ENCODE assay signal across 1 cellular context in the genomic region with DNA sequence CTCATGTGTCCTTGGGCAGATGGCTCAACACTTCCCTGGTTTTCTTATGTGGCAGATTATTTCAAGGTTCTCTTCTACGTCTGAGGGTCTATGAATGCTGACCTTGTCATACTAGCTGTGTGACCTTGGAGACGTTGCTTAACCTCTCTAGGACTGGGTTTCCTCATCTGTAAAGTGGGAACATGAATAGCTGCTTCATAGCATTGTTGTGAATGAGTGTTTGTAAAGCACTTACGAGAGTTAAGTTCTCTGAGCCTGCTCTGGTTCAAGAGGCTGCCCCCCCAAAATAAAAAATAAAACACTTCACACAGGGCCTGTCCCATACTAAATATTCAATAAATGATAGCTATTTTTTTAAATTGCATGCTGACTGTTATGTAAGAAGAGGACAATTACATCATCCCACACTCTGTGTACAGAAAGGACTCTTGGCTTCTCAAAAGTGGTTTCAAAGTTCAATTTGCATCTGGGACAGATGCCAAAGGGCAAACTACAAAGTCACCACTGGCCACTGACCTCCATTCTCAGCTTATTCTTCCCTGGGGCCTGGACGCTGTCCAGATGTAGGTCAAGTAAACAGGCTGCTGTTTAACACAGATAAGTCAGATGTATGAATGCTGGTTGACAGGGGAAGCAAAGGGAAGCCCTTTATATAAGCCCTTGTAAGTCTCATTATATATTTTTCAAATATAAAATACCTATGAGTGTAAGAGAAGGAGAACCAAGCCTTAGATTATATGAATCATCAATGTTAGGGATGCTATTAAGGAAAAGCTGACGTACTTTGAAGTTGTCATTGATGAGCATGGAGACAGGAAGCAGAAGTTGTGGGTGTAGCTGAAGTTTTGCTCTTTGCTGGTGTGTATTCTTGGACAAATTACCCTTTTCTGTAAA.
A peak's percentile ranks its signal among the peaks of the same experiment; 100 is the strongest.
TF ChIP-seq lines count a peak whose summit lies in the region.

No MANE protein-coding gene starts in this region.

TF ChIP-seq in K562, 482 proteins besides CTCF, POLR2A, EP300 and RAD21 (continued from another document):
- TF ChIP-seq, protein P1, sequence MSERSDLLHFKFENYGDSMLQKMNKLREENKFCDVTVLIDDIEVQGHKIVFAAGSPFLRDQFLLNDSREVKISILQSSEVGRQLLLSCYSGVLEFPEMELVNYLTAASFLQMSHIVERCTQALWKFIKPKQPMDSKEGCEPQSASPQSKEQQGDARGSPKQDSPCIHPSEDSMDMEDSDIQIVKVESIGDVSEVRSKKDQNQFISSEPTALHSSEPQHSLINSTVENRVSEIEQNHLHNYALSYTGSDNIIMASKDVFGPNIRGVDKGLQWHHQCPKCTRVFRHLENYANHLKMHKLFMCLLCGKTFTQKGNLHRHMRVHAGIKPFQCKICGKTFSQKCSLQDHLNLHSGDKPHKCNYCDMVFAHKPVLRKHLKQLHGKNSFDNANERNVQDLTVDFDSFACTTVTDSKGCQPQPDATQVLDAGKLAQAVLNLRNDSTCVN (CRISPR knock-in tag; IDR thresholded peaks at IDR 0.05): no peak
- peak; percentile 94 for TF ChIP-seq TCF3 (CRISPR knock-in tag; IDR thresholded peaks at IDR 0.05)
- TF ChIP-seq RCOR1 (IDR thresholded peaks at IDR 0.05; ENCODE audit: borderline replicate concordance in 1 of 2, low read depth in 2 of 2, low read length in 2 of 2): peak; percentile 55 to 86; a peak in 3 of 4 replicates
- TF ChIP-seq NR2C1 (IDR thresholded peaks at IDR 0.05): peak; percentile 83
- peak; percentile 88 for TF ChIP-seq NR2C1 (tag; IDR thresholded peaks at IDR 0.05)
- 0 out of 2 replicates have a peak, but pooled peaks have one; percentile 42 for TF ChIP-seq ZNF766 (CRISPR knock-in tag; conservative IDR thresholded peaks at IDR 0.05)
- TF ChIP-seq CEBPB (tag; IDR thresholded peaks at IDR 0.05): peak; percentile 94
- peak; percentile 89 for TF ChIP-seq PML (IDR thresholded peaks at IDR 0.05; ENCODE audit: low read length)
- TF ChIP-seq, protein P2, sequence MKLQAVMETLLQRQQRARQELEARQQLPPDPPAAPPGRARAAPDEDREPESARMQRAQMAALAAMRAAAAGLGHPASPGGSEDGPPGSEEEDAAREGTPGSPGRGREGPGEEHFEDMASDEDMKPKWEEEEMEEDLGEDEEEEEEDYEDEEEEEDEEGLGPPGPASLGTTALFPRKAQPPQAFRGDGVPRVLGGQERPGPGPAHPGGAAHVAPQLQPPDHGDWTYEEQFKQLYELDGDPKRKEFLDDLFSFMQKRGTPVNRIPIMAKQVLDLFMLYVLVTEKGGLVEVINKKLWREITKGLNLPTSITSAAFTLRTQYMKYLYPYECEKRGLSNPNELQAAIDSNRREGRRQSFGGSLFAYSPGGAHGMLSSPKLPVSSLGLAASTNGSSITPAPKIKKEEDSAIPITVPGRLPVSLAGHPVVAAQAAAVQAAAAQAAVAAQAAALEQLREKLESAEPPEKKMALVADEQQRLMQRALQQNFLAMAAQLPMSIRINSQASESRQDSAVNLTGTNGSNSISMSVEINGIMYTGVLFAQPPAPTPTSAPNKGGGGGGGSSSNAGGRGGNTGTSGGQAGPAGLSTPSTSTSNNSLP (IDR thresholded peaks at IDR 0.05; ENCODE audit: borderline replicate concordance, low read depth, low read length): peak; percentile 37; the same call in 1 of the 2 replicates
- peak; percentile 78 for TF ChIP-seq JUN (IDR thresholded peaks at IDR 0.05; ENCODE audit: borderline replicate concordance, low read depth, low read length)
- no peak for TF ChIP-seq JUN (CRISPR knock-in tag; IDR thresholded peaks at IDR 0.05; ENCODE audit: borderline replicate concordance)
- peak; percentile 94 for TF ChIP-seq TCF7 (IDR thresholded peaks at IDR 0.05; ENCODE audit: borderline replicate concordance)
- no peak for TF ChIP-seq IFI16 (CRISPR knock-in tag; IDR thresholded peaks at IDR 0.05)
- peak; percentile 97 for TF ChIP-seq ATF7 (IDR thresholded peaks at IDR 0.05)
- TF ChIP-seq ESRRA (IDR thresholded peaks at IDR 0.05; ENCODE audit: borderline replicate concordance, low read depth): peak; percentile 94
- no peak for TF ChIP-seq HMGN3 (IDR thresholded peaks at IDR 0.05; ENCODE audit: borderline replicate concordance, extremely low read depth, insufficient read length, low read depth, low read length)
- TF ChIP-seq, protein P3, sequence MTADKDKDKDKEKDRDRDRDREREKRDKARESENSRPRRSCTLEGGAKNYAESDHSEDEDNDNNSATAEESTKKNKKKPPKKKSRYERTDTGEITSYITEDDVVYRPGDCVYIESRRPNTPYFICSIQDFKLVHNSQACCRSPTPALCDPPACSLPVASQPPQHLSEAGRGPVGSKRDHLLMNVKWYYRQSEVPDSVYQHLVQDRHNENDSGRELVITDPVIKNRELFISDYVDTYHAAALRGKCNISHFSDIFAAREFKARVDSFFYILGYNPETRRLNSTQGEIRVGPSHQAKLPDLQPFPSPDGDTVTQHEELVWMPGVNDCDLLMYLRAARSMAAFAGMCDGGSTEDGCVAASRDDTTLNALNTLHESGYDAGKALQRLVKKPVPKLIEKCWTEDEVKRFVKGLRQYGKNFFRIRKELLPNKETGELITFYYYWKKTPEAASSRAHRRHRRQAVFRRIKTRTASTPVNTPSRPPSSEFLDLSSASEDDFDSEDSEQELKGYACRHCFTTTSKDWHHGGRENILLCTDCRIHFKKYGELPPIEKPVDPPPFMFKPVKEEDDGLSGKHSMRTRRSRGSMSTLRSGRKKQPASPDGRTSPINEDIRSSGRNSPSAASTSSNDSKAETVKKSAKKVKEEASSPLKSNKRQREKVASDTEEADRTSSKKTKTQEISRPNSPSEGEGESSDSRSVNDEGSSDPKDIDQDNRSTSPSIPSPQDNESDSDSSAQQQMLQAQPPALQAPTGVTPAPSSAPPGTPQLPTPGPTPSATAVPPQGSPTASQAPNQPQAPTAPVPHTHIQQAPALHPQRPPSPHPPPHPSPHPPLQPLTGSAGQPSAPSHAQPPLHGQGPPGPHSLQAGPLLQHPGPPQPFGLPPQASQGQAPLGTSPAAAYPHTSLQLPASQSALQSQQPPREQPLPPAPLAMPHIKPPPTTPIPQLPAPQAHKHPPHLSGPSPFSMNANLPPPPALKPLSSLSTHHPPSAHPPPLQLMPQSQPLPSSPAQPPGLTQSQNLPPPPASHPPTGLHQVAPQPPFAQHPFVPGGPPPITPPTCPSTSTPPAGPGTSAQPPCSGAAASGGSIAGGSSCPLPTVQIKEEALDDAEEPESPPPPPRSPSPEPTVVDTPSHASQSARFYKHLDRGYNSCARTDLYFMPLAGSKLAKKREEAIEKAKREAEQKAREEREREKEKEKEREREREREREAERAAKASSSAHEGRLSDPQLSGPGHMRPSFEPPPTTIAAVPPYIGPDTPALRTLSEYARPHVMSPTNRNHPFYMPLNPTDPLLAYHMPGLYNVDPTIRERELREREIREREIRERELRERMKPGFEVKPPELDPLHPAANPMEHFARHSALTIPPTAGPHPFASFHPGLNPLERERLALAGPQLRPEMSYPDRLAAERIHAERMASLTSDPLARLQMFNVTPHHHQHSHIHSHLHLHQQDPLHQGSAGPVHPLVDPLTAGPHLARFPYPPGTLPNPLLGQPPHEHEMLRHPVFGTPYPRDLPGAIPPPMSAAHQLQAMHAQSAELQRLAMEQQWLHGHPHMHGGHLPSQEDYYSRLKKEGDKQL (CRISPR knock-in tag; IDR thresholded peaks at IDR 0.05; ENCODE audit: borderline replicate concordance): no peak
- no peak for TF ChIP-seq PHF8 (IDR thresholded peaks at IDR 0.05; ENCODE audit: borderline replicate concordance, low read length)
- TF ChIP-seq NFE2 (IDR thresholded peaks at IDR 0.05; ENCODE audit: low read depth): peak; percentile 70
- 0 out of 2 replicates have a peak, but pooled peaks have one; percentile 49 for TF ChIP-seq ZNF644 (tag; IDR thresholded peaks at IDR 0.05; ENCODE audit: low read depth)
- no peak for TF ChIP-seq HMG20B (CRISPR knock-in tag; IDR thresholded peaks at IDR 0.05)
- no peak for TF ChIP-seq PURB (CRISPR knock-in tag; IDR thresholded peaks at IDR 0.05; ENCODE audit: low read depth)
